ENCODE assay signal across 1 cellular context in genomic region chr5:1599005-1599722, GRCh38.
TF ChIP-seq lines count a peak whose summit lies in the region.

No MANE protein-coding gene starts in this region.

TF ChIP-seq in IMR-90, 13 proteins besides CTCF, POLR2A, EP300 and RAD21:
- peak; percentile 27; the same call in 1 of the 2 replicates for TF ChIP-seq SMC3 (IDR thresholded peaks at IDR 0.05; ENCODE audit: low read depth, low read length)
